In genomic region chr6:35879151-35879550, GRCh38 we compare ENCODE assay signal across 36 cellular contexts. TPM values are rescaled to one million over a fixed set of nuclear protein-coding genes. Genes with fewer than 3 reads are reported as not detected.
DNase-seq lines count a peak whose midpoint lies in the region; ATAC-seq, FAIRE-seq and TF ChIP-seq lines count a peak whose summit lies in the region.
"Had no signal": no experiment of that assay in that cellular context is flagged by ENCODE, and none has a peak within 500 bp of the region (broad histone marks: within the 10 kb centered on the region; RNA-seq: fewer than 3 reads in every experiment).

No MANE protein-coding gene starts in this region.

- DNase-seq in HepG2 (ENCODE audit: low spot score) (no peak), right lobe of liver (no peak), WTC11 (ENCODE audit: low spot score) (no peak), K562 (ENCODE audit: extremely low read depth in 1 of 4, low spot score in 3 of 4) (no peak), gastrocnemius medialis (no peak), D721Med (ENCODE audit: insufficient read length, low spot score) (no peak), uterus (no peak)
- DNase-seq: 8988T; ACHN; AML-193; BE2C; C1 segment of cervical spinal cord; Caco-2; Calu3; CD4-positive, alpha-beta memory T cell; CD4-positive, alpha-beta T cell; CD4-positive, CD25-positive, alpha-beta regulatory T cell; CD8-positive, alpha-beta memory T cell; CD8-positive, alpha-beta T cell; COR-L47; DMS 273 treated with DMSO at 0.1 percent for 48 hours; DMS153; DMS53; DMS79; DMS79 treated with DMSO at 0.1 percent for 48 hours; DND-41; EL had no signal

- H3K4me3 Mint-ChIP-seq in WTC11: no peak overlapping the region
- H3K4me3 Mint-ChIP-seq: B cell; CD14-positive monocyte; CD4-positive, alpha-beta memory T cell; CD4-positive, alpha-beta T cell; CD4-positive, CD25-positive, alpha-beta regulatory T cell; CD8-positive, alpha-beta memory T cell; CD8-positive, alpha-beta T cell had no signal

- BruUV-seq in HepG2 (replicated peaks; lab: Mats Ljungman, UMichigan): no TSS peak
- BruUV-seq in K562 (replicated peaks; lab: Mats Ljungman, UMichigan): no TSS peak

- in situ Hi-C loops in HepG2 (cut with HindIII; ENCODE audit: extremely low pct_ligation_motif_present, low pct_unique_long_range_greater_than_20kb): no loop called here
- in situ Hi-C loops in K562 (cut with MboI): no loop called here
- in situ Hi-C loops in gastrocnemius medialis (cut with MboI; ENCODE audit: low sequenced_read_pairs in 4 of 4): no loop called here

- no peaks in the 10 kb centered on the region for H3K27me3 Mint-ChIP-seq in WTC11 (ENCODE audit: low read depth)
- H3K27me3 Mint-ChIP-seq: B cell; CD4-positive, alpha-beta memory T cell; CD4-positive, alpha-beta T cell; CD4-positive, CD25-positive, alpha-beta regulatory T cell; CD8-positive, alpha-beta memory T cell had no signal

- H3K27ac Mint-ChIP-seq in WTC11: no peak overlapping the region
- H3K27ac Mint-ChIP-seq: B cell; CD4-positive, alpha-beta T cell; CD8-positive, alpha-beta memory T cell; CD8-positive, alpha-beta T cell had no signal

- peaks cover 7 to 67% of the 10 kb centered on the region in 2 experiments for H3K36me3 ChIP-seq in HepG2 (replicated peaks in 1 of 2; ENCODE audit: control insufficient read depth in 1 of 2, insufficient read depth in 2 of 2, low read length in 2 of 2)
- H3K36me3 ChIP-seq in right lobe of liver: peaks cover 0 to 7% (median 2%) of the 10 kb centered on the region in 4 donors
- peaks cover 56 to 73% of the 10 kb centered on the region in 2 experiments for H3K36me3 ChIP-seq in HEK293 (ENCODE audit: control insufficient read depth in 2 of 2, insufficient read depth in 1 of 2, low read length in 2 of 2)
- peaks cover 90% of the 10 kb centered on the region; the same call in 2 of the 3 replicates for H3K36me3 ChIP-seq in K562 (ENCODE audit: control insufficient read depth, insufficient read depth, low read length)
- H3K36me3 ChIP-seq in gastrocnemius medialis: peaks cover 0 to 35% of the 10 kb centered on the region in 2 donors
- no peaks in the 10 kb centered on the region for H3K36me3 ChIP-seq in uterus

- TF ChIP-seq CTCF in HepG2 (CRISPR knock-in tag; IDR thresholded peaks at IDR 0.05) (no peak), right lobe of liver (IDR thresholded peaks at IDR 0.05) (no peak), HEK293 (tag by site-specific recombination; IDR thresholded peaks at IDR 0.05) (no peak), WTC11 (IDR thresholded peaks at IDR 0.05) (no peak), K562 (IDR thresholded peaks at IDR 0.05 in 2 of 3, conservative IDR thresholded peaks at IDR 0.05 in 1 of 3; ENCODE audit: insufficient read depth in 2 of 3, low read depth in 1 of 3, low read length in 3 of 3) (no peak), gastrocnemius medialis (IDR thresholded peaks at IDR 0.05 in 4 of 5, conservative IDR thresholded peaks at IDR 0.05 in 1 of 5) (no peak), D721Med (IDR thresholded peaks at IDR 0.05; ENCODE audit: insufficient read depth, missing control alignments) (no peak), uterus (IDR thresholded peaks at IDR 0.05) (no peak)

- H3K4me2 ChIP-seq in HepG2 (ENCODE audit: low read depth, low read length) (no peak overlapping the region), K562 (ENCODE audit: insufficient read depth, low read length) (no peak overlapping the region)
- H3K4me2 ChIP-seq: A549; BLaER1; BLaER1 treated with 17β-estradiol and CSF1 and Interleukin-3, amounts not matched to agents 10 nM and 100 nM had no signal

- CTCF ChIA-PET in HepG2 (lab: Yijun Ruan, JAX; ENCODE audit: low intra/inter-chr PET ratio, low total read pairs): no interaction called here
- CTCF ChIA-PET in HEK293 (lab: Yijun Ruan, JAX): no interaction called here
- CTCF ChIA-PET in WTC11 (lab: Charles Lee): no interaction called here
- CTCF ChIA-PET in K562 (lab: Yijun Ruan, JAX; ENCODE audit: low intra/inter-chr PET ratio): no interaction called here

- no peak for TF ChIP-seq RAD21 in HepG2 (CRISPR knock-in tag; IDR thresholded peaks at IDR 0.05)
- TF ChIP-seq RAD21 in K562 (CRISPR knock-in tag; conservative IDR thresholded peaks at IDR 0.05 in 1 of 2, IDR thresholded peaks at IDR 0.05 in 1 of 2): no peak

- TF ChIP-seq EP300 in HepG2 (IDR thresholded peaks at IDR 0.05; ENCODE audit: low read depth in 2 of 2, low read length in 2 of 2) (no peak), HepG2 (CRISPR knock-in tag; IDR thresholded peaks at IDR 0.05; ENCODE audit: borderline replicate concordance) (no peak), K562 (IDR thresholded peaks at IDR 0.05; ENCODE audit: low read length) (no peak)

- H3K36me3 Mint-ChIP-seq in WTC11: peaks cover 55% of the 10 kb centered on the region

- no peaks in the 10 kb centered on the region for H3K79me2 ChIP-seq in HepG2 (ENCODE audit: insufficient read depth, low read length)
- no peaks in the 10 kb centered on the region; the same call in 2 of the 3 replicates for H3K79me2 ChIP-seq in K562 (ENCODE audit: control insufficient read depth, insufficient read depth, low read length)

- H2AFZ ChIP-seq in HepG2 (ENCODE audit: low read length) (no peak overlapping the region), K562 (ENCODE audit: low read depth, low read length) (no peak overlapping the region)

- no peaks in the 10 kb centered on the region for H3K27me3 ChIP-seq in HepG2 (ENCODE audit: control insufficient read depth in 1 of 2, insufficient read depth in 2 of 2, low read length in 2 of 2)
- H3K27me3 ChIP-seq in right lobe of liver: no peaks in the 10 kb centered on the region
- H3K27me3 ChIP-seq in K562 (ENCODE audit: control insufficient read depth in 2 of 2, insufficient read depth in 2 of 2, low read length in 2 of 2): no peaks in the 10 kb centered on the region
- no peaks in the 10 kb centered on the region for H3K27me3 ChIP-seq in gastrocnemius medialis
- no peaks in the 10 kb centered on the region for H3K27me3 ChIP-seq in uterus
- H3K27me3 ChIP-seq: BE2C; BLaER1; BLaER1 treated with 17β-estradiol and CSF1 and Interleukin-3, amounts not matched to agents 10 nM and 100 nM had no signal

- no peaks in the 10 kb centered on the region for H3K4me1 ChIP-seq in HepG2 (ENCODE audit: insufficient read depth, low read length)
- no peaks in the 10 kb centered on the region for H3K4me1 ChIP-seq in right lobe of liver
- H3K4me1 ChIP-seq in HEK293 (ENCODE audit: control insufficient read depth, insufficient read depth, low read length): no peaks in the 10 kb centered on the region
- no peaks in the 10 kb centered on the region for H3K4me1 ChIP-seq in K562 (replicated peaks in 1 of 2; ENCODE audit: control insufficient read depth in 2 of 2, insufficient read depth in 2 of 2, low read length in 2 of 2)
- H3K4me1 ChIP-seq in gastrocnemius medialis: no peaks in the 10 kb centered on the region
- H3K4me1 ChIP-seq in uterus: no peaks in the 10 kb centered on the region
- H3K4me1 ChIP-seq: A549; BE2C; BLaER1; BLaER1 treated with 17β-estradiol and CSF1 and Interleukin-3, amounts not matched to agents 10 nM and 100 nM; Caco-2 had no signal

- POLR2A ChIA-PET in HepG2 (lab: Yijun Ruan, JAX) (no interaction called here), HEK293 (lab: Yijun Ruan, JAX) (no interaction called here), WTC11 (lab: Charles Lee) (no interaction called here), K562 (lab: Yijun Ruan, JAX) (interaction anchor here (0.6 to 0.7 kb wide), 2 partner anchors 14 to 52 kb away, joined by 3 read pairs; no protein-coding TSS in a partner anchor)

- WGBS in HepG2 (ENCODE audit: low lambda C conversion rate): 96% methylated on average over 5 of the region's 5 CpGs
- 100% methylated on average over 5 of the region's 5 CpGs for WGBS in right lobe of liver (ENCODE audit: insufficient coverage, low coverage, low lambda C conversion rate, missing lambda C conversion rate)
- 97% methylated on average over 5 of the region's 5 CpGs for WGBS in K562 (ENCODE audit: insufficient coverage, low coverage, missing lambda C conversion rate)

- FAIRE-seq in HepG2 (lab: Jason Lieb, UNC) (no peak), K562 (lab: Jason Lieb, UNC) (no peak), D721Med (lab: Jason Lieb, UNC) (no peak)
- FAIRE-seq: A204.1, A549 had no signal

- H3K4me1 Mint-ChIP-seq in WTC11: peaks cover 9% of the 10 kb centered on the region
- H3K4me1 Mint-ChIP-seq: B cell, CD14-positive monocyte had no signal

- H3K27ac ChIP-seq in HepG2 (ENCODE audit: extremely low read length, insufficient read depth, low read length): no peak overlapping the region
- H3K27ac ChIP-seq in right lobe of liver: no peak overlapping the region
- no peak overlapping the region for H3K27ac ChIP-seq in HEK293 (ENCODE audit: extremely low read depth, low read depth, low read length)
- H3K27ac ChIP-seq in K562 (ENCODE audit: extremely low read depth, low read depth, low read length): no peak overlapping the region
- H3K27ac ChIP-seq in gastrocnemius medialis: no peak overlapping the region
- no peak overlapping the region for H3K27ac ChIP-seq in uterus
- H3K27ac ChIP-seq: 22Rv1; A549; BLaER1; BLaER1 treated with 17β-estradiol and CSF1 and Interleukin-3, amounts not matched to agents 10 nM and 100 nM; C4-2B had no signal

- no peaks in the 10 kb centered on the region for H3K9me1 ChIP-seq in K562 (ENCODE audit: control insufficient read depth, insufficient read depth, low read length)

- H3K4me3 ChIP-seq in HepG2 (replicated peaks in 1 of 3; ENCODE audit: insufficient read depth in 1 of 3, low read depth in 2 of 3, low read length in 3 of 3) (no peak overlapping the region), right lobe of liver (no peak overlapping the region), HEK293 (ENCODE audit: low read depth, low read length) (no peak overlapping the region), K562 (no peak overlapping the region), gastrocnemius medialis (no peak overlapping the region), uterus (no peak overlapping the region)
- H3K4me3 ChIP-seq: A549; BLaER1; BLaER1 treated with 17β-estradiol and CSF1 and Interleukin-3, amounts not matched to agents 10 nM and 100 nM had no signal

- ATAC-seq in HepG2 (no peak), right lobe of liver (no peak), WTC11 (no peak), K562 (no peak), gastrocnemius medialis (no peak)
- ATAC-seq: A549; CD8-positive, alpha-beta T cell had no signal

- peaks cover 17% of the 10 kb centered on the region for H3K9me3 Mint-ChIP-seq in WTC11

- TF ChIP-seq POLR2A in HepG2 (IDR thresholded peaks at IDR 0.05; ENCODE audit: insufficient read depth in 1 of 2, low read depth in 2 of 2, low read length in 2 of 2) (no peak), right lobe of liver (IDR thresholded peaks at IDR 0.05) (no peak), K562 (conservative IDR thresholded peaks at IDR 0.05) (no peak), gastrocnemius medialis (IDR thresholded peaks at IDR 0.05) (no peak), uterus (IDR thresholded peaks at IDR 0.05) (no peak)

- H3K9ac ChIP-seq in HepG2 (ENCODE audit: insufficient read depth, low read depth, low read length) (no peak overlapping the region), K562 (ENCODE audit: insufficient read depth in 1 of 2, low read depth in 2 of 2, low read length in 2 of 2) (no peak overlapping the region)
- H3K9ac ChIP-seq: BLaER1; BLaER1 treated with 17β-estradiol and CSF1 and Interleukin-3, amounts not matched to agents 10 nM and 100 nM had no signal

- H4K20me1 ChIP-seq in HepG2 (ENCODE audit: insufficient read depth, low read length) (no peaks in the 10 kb centered on the region), K562 (replicated peaks; ENCODE audit: control insufficient read depth, insufficient read depth, low read length) (no peaks in the 10 kb centered on the region)
- H4K20me1 ChIP-seq: BLaER1; BLaER1 treated with 17β-estradiol and CSF1 and Interleukin-3, amounts not matched to agents 10 nM and 100 nM had no signal

- intact Hi-C loops in HepG2 (cut with micrococcal nuclease; ENCODE audit: unreplicated experiment): no loop called here
- intact Hi-C loops in right lobe of liver (cut with DNase I): no loop called here
- intact Hi-C loops in K562 (cut with micrococcal nuclease): no loop called here
- intact Hi-C loops in gastrocnemius medialis (cut with DNase I; ENCODE audit: low total_unique reads): no loop called here
- intact Hi-C loops in uterus (cut with DNase I; ENCODE audit: low total_unique reads): no loop called here

- H3K9me3 ChIP-seq in HepG2 (ENCODE audit: low read length) (no peaks in the 10 kb centered on the region), right lobe of liver (no peaks in the 10 kb centered on the region), HEK293 (ENCODE audit: control insufficient read depth, insufficient read depth, low read depth, low read length) (no peaks in the 10 kb centered on the region), K562 (replicated peaks; ENCODE audit: control insufficient read depth, insufficient read depth, low read depth, low read length) (no peaks in the 10 kb centered on the region), gastrocnemius medialis (peaks cover 0 to 6% (median 0%) of the 10 kb centered on the region in 3 donors), uterus (peaks cover 0 to 4% of the 10 kb centered on the region in 2 donors)
- H3K9me3 ChIP-seq: BE2C, Caco-2 had no signal

RNA-seq across cellular contexts. Expression of gene SRPK1, which starts 41.7 kb away (rescaled TPM):
- total RNA-seq in HepG2 (2016; rRNA removed; fragmentation: Illumina TruSeq; extraction: Trizol): 142 and 184 TPM in 2 replicates
- total RNA-seq in HepG2 (2016; cell fraction: cytosol; rRNA removed; fragmentation: Illumina TruSeq; extraction: Trizol; ENCODE audit: low read depth): 27.0 and 30.7 TPM in 2 replicates
- 139 and 172 TPM in 2 replicates for total RNA-seq in HepG2 (2016; cell fraction: insoluble cytoplasmic fraction; rRNA removed; fragmentation: Illumina TruSeq; extraction: Trizol)
- 53.8 and 63.2 TPM in 2 replicates for total RNA-seq in HepG2 (2016; cell fraction: membrane; rRNA removed; fragmentation: Illumina TruSeq; extraction: Trizol)
- total RNA-seq in HepG2 (2016; cell fraction: nucleus; rRNA removed; fragmentation: Illumina TruSeq; extraction: Trizol): 163 and 181 TPM in 2 replicates
- polyA plus RNA-seq in HepG2 (2011; rRNA removed): 50.6 and 56.4 TPM in 2 replicates
- polyA plus RNA-seq in HepG2 (2011; cell fraction: cytosol; rRNA removed): 22.5 and 36.0 TPM in 2 replicates
- 66.5 and 79.9 TPM in 2 replicates for polyA plus RNA-seq in HepG2 (2011; cell fraction: nucleus; rRNA removed)
- polyA plus RNA-seq in HepG2 (2012): 57.5 and 57.8 TPM in 2 replicates
- polyA plus RNA-seq in HepG2 (2016; cell fraction: cytosol; fragmentation: Illumina TruSeq; extraction: Trizol; ENCODE audit: low read depth): 7.4 and 8.0 TPM in 2 replicates
- 125 and 129 TPM in 2 replicates for polyA plus RNA-seq in HepG2 (2016; cell fraction: insoluble cytoplasmic fraction; fragmentation: Illumina TruSeq; extraction: Trizol; ENCODE audit: low read depth)
- 21.8 and 23.6 TPM in 2 replicates for polyA plus RNA-seq in HepG2 (2016; cell fraction: membrane; fragmentation: Illumina TruSeq; extraction: Trizol; ENCODE audit: low read depth)
- polyA plus RNA-seq in HepG2 (2016; cell fraction: nucleus; fragmentation: Illumina TruSeq; extraction: Trizol; ENCODE audit: insufficient read depth, low read depth): 173 and 179 TPM in 2 replicates
- polyA minus RNA-seq in HepG2 (2011; rRNA and poly(A)+ RNA removed; ENCODE audit: low replicate concordance): 76.8 and 87.1 TPM in 2 replicates
- 63.8 and 80.5 TPM in 2 replicates for polyA minus RNA-seq in HepG2 (2011; cell fraction: cytosol; rRNA and poly(A)+ RNA removed)
- polyA minus RNA-seq in HepG2 (2011; cell fraction: nucleus; rRNA and poly(A)+ RNA removed): 233 and 277 TPM in 2 replicates
- total RNA-seq in right lobe of liver: 10 to 100 TPM; 18.4 to 64.1 (median 26.4) TPM
- 94.9 to 102 TPM (median 100.0 TPM) in 3 replicates for total RNA-seq in WTC11 (2021)
- total RNA-seq in K562 (2011; cell fraction: chromatin; rRNA removed; ENCODE audit: low replicate concordance): 323 and 660 TPM in 2 replicates
- 230 and 256 TPM in 2 replicates for total RNA-seq in K562 (2011; cell fraction: nucleolus; rRNA removed)
- total RNA-seq in K562 (2011; cell fraction: nucleoplasm; rRNA removed): 346 and 443 TPM in 2 replicates
- total RNA-seq in K562 (2014; rRNA removed): 150 and 159 TPM in 2 replicates
- total RNA-seq in K562 (2014; rRNA removed; fragmentation: Illumina TruSeq; extraction: Trizol): 185 and 195 TPM in 2 replicates
- 164 and 183 TPM in 2 replicates for total RNA-seq in K562 (2015; rRNA removed; fragmentation: Illumina TruSeq; extraction: Trizol)
- total RNA-seq in K562 (2021): 155 and 160 TPM in 2 replicates
- polyA plus RNA-seq in K562 (2011; rRNA removed): 95.8 and 140 TPM in 2 replicates
- polyA plus RNA-seq in K562 (2011; cell fraction: cytosol; rRNA removed): 30.0 and 51.6 TPM in 2 replicates
- 78.7 and 90.6 TPM in 2 replicates for polyA plus RNA-seq in K562 (2011; cell fraction: nucleus; rRNA removed)
- polyA plus RNA-seq in K562 (2012): 49.0 and 82.7 TPM in 2 replicates
- 134 and 167 TPM in 2 replicates for polyA plus RNA-seq in K562 (2014; fragmentation: Illumina TruSeq; extraction: Trizol)
- 100 to 1,000 TPM in 1 of 2 experiments, 10 to 100 TPM in 1; 99.6 to 164 TPM for polyA plus RNA-seq in K562 (2014; fragmentation: Nextera tagmentation; extraction: Ambion mirVana)
- 116 and 135 TPM in 2 replicates for polyA plus RNA-seq in K562 (2014; rRNA removed)
- polyA minus RNA-seq in K562 (2011; rRNA and poly(A)+ RNA removed): 308 and 311 TPM in 2 replicates
- 93.0 and 108 TPM in 2 replicates for polyA minus RNA-seq in K562 (2011; cell fraction: cytosol; rRNA and poly(A)+ RNA removed)
- polyA minus RNA-seq in K562 (2011; cell fraction: nucleus; rRNA and poly(A)+ RNA removed): 135 and 201 TPM in 2 replicates
- total RNA-seq in gastrocnemius medialis: 100 to 1,000 TPM in 1 of 4 donors, 10 to 100 TPM in 3; 38.2 to 104 (median 56.7) TPM
- total RNA-seq in uterus: 10 to 100 TPM; 14.3 to 76.3 (median 29.4) TPM

Comparison
In these comparisons a context has a peak if more than half of its experiments do, and no peak if none do; other contexts are left out.
1. Of the 241 proteins assayed by ChIP-seq in both HepG2 and K562: peak only in HepG2: none; only in K562: none; in both: ZNF121; in neither: 240.